Comparison of ENCODE assay signal across 25 cellular contexts in genomic region chr19:28582807-28583206, GRCh38.
A peak's percentile ranks its signal among the peaks of the same experiment; 100 is the strongest.
DNase-seq lines count a peak whose midpoint lies in the region; ATAC-seq, FAIRE-seq and TF ChIP-seq lines count a peak whose summit lies in the region.
"Had no signal": no experiment of that assay in that cellular context is flagged by ENCODE, and none has a peak within 500 bp of the region (broad histone marks: within the 10 kb centered on the region; RNA-seq: fewer than 3 reads in every experiment).

No MANE protein-coding gene starts in this region.

- peak overlapping the region; percentile 61 for H3K27ac Mint-ChIP-seq in stimulated activated naive CD8-positive, alpha-beta T cell treated with anti-CD3 and anti-CD28 coated beads, Interleukin-15, Interleukin-2, amounts not matched to agents 100 ng/mL and 50 ng/mL, for 24 hours
- H3K27ac Mint-ChIP-seq in stimulated activated naive CD8-positive, alpha-beta T cell treated with anti-CD3 and anti-CD28 coated beads, Interleukin-15, amount 100 ng/mL, for 72 hours = no peak overlapping the region
- H3K27ac Mint-ChIP-seq in CD4-positive, alpha-beta memory T cell = no peak overlapping the region
- H3K27ac Mint-ChIP-seq: B cell, HFFc6, IgD-negative memory B cell had no signal

- no peak for DNase-seq in stimulated activated naive CD8-positive, alpha-beta T cell treated with anti-CD3 and anti-CD28 coated beads, Interleukin-15, amount 100 ng/mL, for 72 hours
- DNase-seq in K562 (ENCODE audit: extremely low read depth in 1 of 4, low spot score in 3 of 4) (no peak), epidermal melanocyte (ENCODE audit: insufficient read length, low spot score) (peak; percentile 69), iPS-NIHi7 (ENCODE audit: extremely low spot score) (peak; percentile 26), NCI-H82 treated with DMSO at 0.1 percent for 48 hours (lab: John Stamatoyannopoulos, UW; ENCODE audit: unreplicated experiment) (no peak)
- DNase-seq in CD4-positive, alpha-beta memory T cell = no peak
- DNase-seq: 8988T; CD8-positive, alpha-beta memory T cell; COR-L47; DMS 273 treated with DMSO at 0.1 percent for 48 hours; DMS53; DND-41; EL; GM23248; H7; HFFc6 had no signal

- TF ChIP-seq RAD21 in K562 (CRISPR knock-in tag; conservative IDR thresholded peaks at IDR 0.05 in 1 of 2, IDR thresholded peaks at IDR 0.05 in 1 of 2) = no peak

- H3K9me1 ChIP-seq in K562 (ENCODE audit: control insufficient read depth, insufficient read depth, low read length) = no peaks in the 10 kb centered on the region

- no peaks in the 10 kb centered on the region for H3K27me3 ChIP-seq in K562 (ENCODE audit: control insufficient read depth in 2 of 2, insufficient read depth in 2 of 2, low read length in 2 of 2)
- H3K27me3 ChIP-seq in CD4-positive, alpha-beta memory T cell (ENCODE audit: insufficient read depth, low read length) = no peaks in the 10 kb centered on the region
- H3K27me3 ChIP-seq: BLaER1 treated with 17β-estradiol and CSF1 and Interleukin-3, amounts not matched to agents 10 nM and 100 nM had no signal

- no peak for ATAC-seq in stimulated activated naive CD8-positive, alpha-beta T cell treated with anti-CD3 and anti-CD28 coated beads, Interleukin-15, amount 100 ng/mL, for 72 hours
- ATAC-seq in K562 (no peak), GM18868 (IDR thresholded peaks at IDR 0.05; ENCODE audit: unreplicated experiment) (no peak)
- ATAC-seq: HCT116, HepG2 had no signal

- WGBS in K562 (ENCODE audit: insufficient coverage, low coverage, missing lambda C conversion rate) = 33% methylated on average over 2 of the region's 2 CpGs

- H3K9me3 ChIP-seq in K562 (replicated peaks; ENCODE audit: control insufficient read depth, insufficient read depth, low read depth, low read length) = no peaks in the 10 kb centered on the region
- no peaks in the 10 kb centered on the region for H3K9me3 ChIP-seq in CD4-positive, alpha-beta memory T cell (ENCODE audit: control insufficient read depth in 1 of 2, low read length in 2 of 2)
- H3K9me3 ChIP-seq: BLaER1 treated with 17β-estradiol and CSF1 and Interleukin-3, amounts not matched to agents 10 nM and 100 nM had no signal

- no peaks in the 10 kb centered on the region for H3K9me3 Mint-ChIP-seq in stimulated activated naive CD8-positive, alpha-beta T cell treated with anti-CD3 and anti-CD28 coated beads, Interleukin-15, Interleukin-2, amounts not matched to agents 100 ng/mL and 50 ng/mL, for 24 hours
- H3K9me3 Mint-ChIP-seq in stimulated activated naive CD8-positive, alpha-beta T cell treated with anti-CD3 and anti-CD28 coated beads, Interleukin-15, amount 100 ng/mL, for 72 hours = no peaks in the 10 kb centered on the region
- peaks cover 0 to 7% (median 1%) of the 10 kb centered on the region in 8 donors for H3K9me3 Mint-ChIP-seq in CD4-positive, alpha-beta memory T cell

- H3K9ac ChIP-seq in K562 (ENCODE audit: insufficient read depth in 1 of 2, low read depth in 2 of 2, low read length in 2 of 2) = no peak overlapping the region
- H3K9ac ChIP-seq: BLaER1 treated with 17β-estradiol and CSF1 and Interleukin-3, amounts not matched to agents 10 nM and 100 nM; GM23248 had no signal

- H3K36me3 ChIP-seq in K562 (ENCODE audit: control insufficient read depth, insufficient read depth, low read length) = no peaks in the 10 kb centered on the region
- no peaks in the 10 kb centered on the region for H3K36me3 ChIP-seq in CD4-positive, alpha-beta memory T cell (ENCODE audit: insufficient read depth, low read length)
- H3K36me3 ChIP-seq: BLaER1 treated with 17β-estradiol and CSF1 and Interleukin-3, amounts not matched to agents 10 nM and 100 nM had no signal

- no peaks in the 10 kb centered on the region for H3K79me2 ChIP-seq in K562 (ENCODE audit: control insufficient read depth, insufficient read depth, low read length)

- TF ChIP-seq EP300 in K562 (IDR thresholded peaks at IDR 0.05; ENCODE audit: low read length) = no peak

- intact Hi-C loops in K562 (cut with micrococcal nuclease) = no loop called here
- intact Hi-C loops in CD4-positive, alpha-beta memory T cell (cut with micrococcal nuclease) = no loop called here

- POLR2A ChIA-PET in K562 (lab: Yijun Ruan, JAX) = interaction anchor here (1.0 kb wide), 1 partner anchor 21 kb away, joined by 3 read pairs; no protein-coding TSS in a partner anchor
- POLR2A ChIA-PET in CD4-positive, alpha-beta memory T cell (lab: Charles Lee; ENCODE audit: partially characterized antibody) = no interaction called here

- H3K36me3 Mint-ChIP-seq in stimulated activated naive CD8-positive, alpha-beta T cell treated with anti-CD3 and anti-CD28 coated beads, Interleukin-15, Interleukin-2, amounts not matched to agents 100 ng/mL and 50 ng/mL, for 24 hours (ENCODE audit: low read depth) = no peaks in the 10 kb centered on the region
- H3K36me3 Mint-ChIP-seq in CD4-positive, alpha-beta memory T cell = no peaks in the 10 kb centered on the region
- H3K36me3 Mint-ChIP-seq: CD8-positive, alpha-beta memory T cell; IgD-negative memory B cell had no signal

- in situ Hi-C loops in K562 (cut with MboI) = no loop called here

- no peaks in the 10 kb centered on the region for H3K4me1 Mint-ChIP-seq in stimulated activated naive CD8-positive, alpha-beta T cell treated with anti-CD3 and anti-CD28 coated beads, Interleukin-15, Interleukin-2, amounts not matched to agents 100 ng/mL and 50 ng/mL, for 24 hours (ENCODE audit: low read depth)
- H3K4me1 Mint-ChIP-seq in stimulated activated naive CD8-positive, alpha-beta T cell treated with anti-CD3 and anti-CD28 coated beads, Interleukin-15, amount 100 ng/mL, for 72 hours = no peaks in the 10 kb centered on the region
- no peaks in the 10 kb centered on the region for H3K4me1 Mint-ChIP-seq in CD4-positive, alpha-beta memory T cell
- H3K4me1 Mint-ChIP-seq: B cell; CD8-positive, alpha-beta memory T cell; IgD-negative memory B cell had no signal

- peak overlapping the region; percentile 66 for H2AFZ ChIP-seq in K562 (ENCODE audit: low read depth, low read length)
- H2AFZ ChIP-seq: GM23248 had no signal

- H3K4me2 ChIP-seq in K562 (ENCODE audit: insufficient read depth, low read length) = no peak overlapping the region
- H3K4me2 ChIP-seq: BLaER1 treated with 17β-estradiol and CSF1 and Interleukin-3, amounts not matched to agents 10 nM and 100 nM had no signal

- H3K4me1 ChIP-seq in K562 (replicated peaks in 1 of 2; ENCODE audit: control insufficient read depth in 2 of 2, insufficient read depth in 2 of 2, low read length in 2 of 2) = peaks cover 12 to 28% of the 10 kb centered on the region in 2 experiments; a peak in 3 of 5 replicates
- no peaks in the 10 kb centered on the region for H3K4me1 ChIP-seq in CD4-positive, alpha-beta memory T cell (ENCODE audit: insufficient read depth, low read length)

- no peaks in the 10 kb centered on the region for H3K27me3 Mint-ChIP-seq in stimulated activated naive CD8-positive, alpha-beta T cell treated with anti-CD3 and anti-CD28 coated beads, Interleukin-15, Interleukin-2, amounts not matched to agents 100 ng/mL and 50 ng/mL, for 24 hours
- H3K27me3 Mint-ChIP-seq in stimulated activated naive CD8-positive, alpha-beta T cell treated with anti-CD3 and anti-CD28 coated beads, Interleukin-15, amount 100 ng/mL, for 72 hours = no peaks in the 10 kb centered on the region
- H3K27me3 Mint-ChIP-seq in CD4-positive, alpha-beta memory T cell = no peaks in the 10 kb centered on the region
- H3K27me3 Mint-ChIP-seq: B cell; CD8-positive, alpha-beta memory T cell; IgD-negative memory B cell had no signal

- BruUV-seq in K562 (replicated peaks; lab: Mats Ljungman, UMichigan) = no TSS peak

- no peak overlapping the region for H3K4me3 Mint-ChIP-seq in stimulated activated naive CD8-positive, alpha-beta T cell treated with anti-CD3 and anti-CD28 coated beads, Interleukin-15, Interleukin-2, amounts not matched to agents 100 ng/mL and 50 ng/mL, for 24 hours
- H3K4me3 Mint-ChIP-seq in stimulated activated naive CD8-positive, alpha-beta T cell treated with anti-CD3 and anti-CD28 coated beads, Interleukin-15, amount 100 ng/mL, for 72 hours = no peak overlapping the region
- no peak overlapping the region for H3K4me3 Mint-ChIP-seq in CD4-positive, alpha-beta memory T cell
- H3K4me3 Mint-ChIP-seq: B cell; CD8-positive, alpha-beta memory T cell; HFFc6; IgD-negative memory B cell had no signal

- no peaks in the 10 kb centered on the region for H4K20me1 ChIP-seq in K562 (replicated peaks; ENCODE audit: control insufficient read depth, insufficient read depth, low read length)
- H4K20me1 ChIP-seq: BLaER1 treated with 17β-estradiol and CSF1 and Interleukin-3, amounts not matched to agents 10 nM and 100 nM had no signal

- TF ChIP-seq POLR2A in K562 (conservative IDR thresholded peaks at IDR 0.05) = no peak

- no peak for FAIRE-seq in K562 (lab: Jason Lieb, UNC)
- FAIRE-seq: G401.6, GM12891, HepG2 had no signal

- H3K4me3 ChIP-seq in K562 = no peak overlapping the region
- H3K4me3 ChIP-seq in CD4-positive, alpha-beta memory T cell (ENCODE audit: low read length in 2 of 2) = no peak overlapping the region
- H3K4me3 ChIP-seq: BLaER1 treated with 17β-estradiol and CSF1 and Interleukin-3, amounts not matched to agents 10 nM and 100 nM; GM23248 had no signal

- no peak overlapping the region for H3K27ac ChIP-seq in K562 (ENCODE audit: extremely low read depth, low read depth, low read length)
- no peak overlapping the region for H3K27ac ChIP-seq in CD4-positive, alpha-beta memory T cell (ENCODE audit: low read depth, low read length)
- H3K27ac ChIP-seq: BLaER1 treated with 17β-estradiol and CSF1 and Interleukin-3, amounts not matched to agents 10 nM and 100 nM; GM23248 had no signal

- no peak for TF ChIP-seq CTCF in K562 (IDR thresholded peaks at IDR 0.05 in 2 of 3, conservative IDR thresholded peaks at IDR 0.05 in 1 of 3; ENCODE audit: insufficient read depth in 2 of 3, low read depth in 1 of 3, low read length in 3 of 3)

- CTCF ChIA-PET in K562 (lab: Yijun Ruan, JAX; ENCODE audit: low intra/inter-chr PET ratio) = no interaction called here
- CTCF ChIA-PET in CD4-positive, alpha-beta memory T cell (lab: Charles Lee; ENCODE audit: partially characterized antibody) = no interaction called here

TF ChIP-seq in K562, 482 proteins besides CTCF, POLR2A, EP300 and RAD21:
- TF ChIP-seq SP1 (CRISPR knock-in tag; IDR thresholded peaks at IDR 0.05) (no peak), RBM15 (IDR thresholded peaks at IDR 0.05; ENCODE audit: insufficient read depth, low read length) (no peak), HDGF (IDR thresholded peaks at IDR 0.05) (no peak)

Comparison
In these comparisons a context has a peak if more than half of its experiments do, and no peak if none do; other contexts are left out.
1. DNase-seq: peak in epidermal melanocyte (single experiment) and iPS-NIHi7 (single experiment); none in stimulated activated naive CD8-positive, alpha-beta T cell treated with anti-CD3 and anti-CD28 coated beads, Interleukin-15, amount 100 ng/mL, for 72 hours (0 of 2), K562 (0 of 4), NCI-H82 treated with DMSO at 0.1 percent for 48 hours (single experiment) and CD4-positive, alpha-beta memory T cell (0 of 5).